ENCODE assay signal across 1 cellular context in the genomic region with DNA sequence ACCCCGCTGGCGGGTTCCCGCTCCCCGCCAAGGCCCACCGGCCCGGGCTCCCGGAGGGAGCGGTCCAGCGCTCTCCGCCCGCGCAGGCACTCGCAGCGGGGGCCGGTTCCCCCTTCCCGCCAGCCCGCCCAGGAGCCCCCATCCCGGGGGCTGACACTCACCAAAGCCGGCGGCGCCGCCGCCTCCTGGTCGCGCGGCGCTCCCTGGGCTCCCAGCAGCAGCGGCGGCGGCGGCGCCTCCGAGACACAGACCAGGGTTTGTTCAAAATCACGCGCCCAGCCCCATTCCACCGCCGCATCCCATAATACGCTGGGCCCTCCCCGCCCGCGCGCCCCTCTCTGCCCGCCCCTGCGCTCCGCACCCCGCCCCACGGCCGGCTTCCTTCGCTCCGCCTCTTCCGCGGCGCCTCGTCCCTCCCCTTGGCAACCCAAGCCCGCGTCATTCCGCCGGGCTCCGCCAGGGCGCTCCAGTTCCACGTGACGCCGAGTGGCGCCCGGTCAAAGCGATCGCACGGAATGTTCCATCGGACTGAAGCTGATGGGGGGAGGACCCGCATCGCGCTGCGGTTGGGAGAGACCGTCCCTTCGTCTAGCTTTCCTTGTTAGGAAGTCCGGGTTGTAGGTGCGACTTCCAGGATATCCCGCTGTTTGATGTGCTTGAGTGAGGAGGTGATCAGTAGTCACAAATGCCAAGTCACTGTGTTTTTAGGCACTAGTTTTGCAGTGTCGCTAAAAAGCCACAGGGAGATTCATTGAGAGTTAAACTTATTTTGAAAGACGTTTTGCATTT.
TF ChIP-seq lines count a peak whose summit lies in the region.

No MANE protein-coding gene starts in this region.

TF ChIP-seq in HepG2, 621 proteins besides CTCF, POLR2A, EP300 and RAD21 (continued from another document and continues in another):
- TF ChIP-seq ZNF556 (CRISPR knock-in tag; IDR thresholded peaks at IDR 0.05; ENCODE audit: borderline replicate concordance) (peak; percentile 85; the same call in 1 of the 2 replicates), SIX4 (CRISPR knock-in tag; IDR thresholded peaks at IDR 0.05) (peak; percentile 32; the same call in 1 of the 2 replicates), FOXO1 (CRISPR knock-in tag; IDR thresholded peaks at IDR 0.05) (peak; percentile 35; the same call in 1 of the 2 replicates), FOXA3 (CRISPR knock-in tag; IDR thresholded peaks at IDR 0.05) (peak; percentile 76), NFRKB (IDR thresholded peaks at IDR 0.05) (no peak), TEAD2 (CRISPR knock-in tag; IDR thresholded peaks at IDR 0.05) (no peak), IRF2 (CRISPR knock-in tag; IDR thresholded peaks at IDR 0.05) (peak; percentile 96), KAT8 (CRISPR knock-in tag; IDR thresholded peaks at IDR 0.05) (peak; percentile 92), KDM2A (CRISPR knock-in tag; IDR thresholded peaks at IDR 0.05; ENCODE audit: borderline replicate concordance, low read depth) (peak; percentile 95), TRIM24 (CRISPR knock-in tag; IDR thresholded peaks at IDR 0.05) (no peak), NCOR1 (IDR thresholded peaks at IDR 0.05; ENCODE audit: borderline replicate concordance, low read length) (0 out of 2 replicates have a peak, but pooled peaks have one; percentile 11), AHDC1 (CRISPR knock-in tag; IDR thresholded peaks at IDR 0.05; ENCODE audit: borderline replicate concordance) (no peak), NR2F6 (IDR thresholded peaks at IDR 0.05) (peak; percentile 28), NR2F6 (CRISPR knock-in tag; IDR thresholded peaks at IDR 0.05) (peak; percentile 71; the same call in 1 of the 2 replicates), FOXJ3 (CRISPR knock-in tag; IDR thresholded peaks at IDR 0.05; ENCODE audit: borderline replicate concordance) (peak; percentile 75; the same call in 1 of the 2 replicates), ZNF598 (CRISPR knock-in tag; IDR thresholded peaks at IDR 0.05; ENCODE audit: borderline replicate concordance) (peak; percentile 77; the same call in 1 of the 2 replicates), CBX1 (IDR thresholded peaks at IDR 0.05; ENCODE audit: low read depth) (peak; percentile 57), ZNF619 (CRISPR knock-in tag; IDR thresholded peaks at IDR 0.05) (no peak; the same call in 1 of the 2 replicates), ZNF513 (CRISPR knock-in tag; conservative IDR thresholded peaks at IDR 0.05) (0 out of 2 replicates have a peak, but pooled peaks have one; percentile 18), GATA4 (IDR thresholded peaks at IDR 0.05; ENCODE audit: borderline replicate concordance, low read depth) (no peak), ZSCAN9 (CRISPR knock-in tag; IDR thresholded peaks at IDR 0.05; ENCODE audit: borderline replicate concordance) (peak; percentile 81; the same call in 1 of the 2 replicates), SP2 (CRISPR knock-in tag; IDR thresholded peaks at IDR 0.05) (peak; percentile 64; the same call in 1 of the 2 replicates), RFXANK (CRISPR knock-in tag; IDR thresholded peaks at IDR 0.05) (peak; percentile 74; the same call in 1 of the 2 replicates), NAIF1 (CRISPR knock-in tag; IDR thresholded peaks at IDR 0.05; ENCODE audit: borderline replicate concordance) (peak; percentile 61; the same call in 1 of the 2 replicates), ZBTB38 (CRISPR knock-in tag; IDR thresholded peaks at IDR 0.05) (peak; percentile 36; the same call in 1 of the 2 replicates), REPIN1 (CRISPR knock-in tag; IDR thresholded peaks at IDR 0.05; ENCODE audit: borderline replicate concordance, low read depth) (peak; percentile 94), SMAD3 (CRISPR knock-in tag; IDR thresholded peaks at IDR 0.05) (peak; percentile 62; the same call in 1 of the 2 replicates), ZNF101 (CRISPR knock-in tag; IDR thresholded peaks at IDR 0.05; ENCODE audit: borderline replicate concordance, low read depth) (no peak), RCOR2 (CRISPR knock-in tag; IDR thresholded peaks at IDR 0.05) (peak; percentile 22; the same call in 1 of the 2 replicates), HNRNPLL (IDR thresholded peaks at IDR 0.05; ENCODE audit: low read depth, low read length, poor library complexity, severe bottlenecking) (peak; percentile 84)
- TF ChIP-seq, protein P1, sequence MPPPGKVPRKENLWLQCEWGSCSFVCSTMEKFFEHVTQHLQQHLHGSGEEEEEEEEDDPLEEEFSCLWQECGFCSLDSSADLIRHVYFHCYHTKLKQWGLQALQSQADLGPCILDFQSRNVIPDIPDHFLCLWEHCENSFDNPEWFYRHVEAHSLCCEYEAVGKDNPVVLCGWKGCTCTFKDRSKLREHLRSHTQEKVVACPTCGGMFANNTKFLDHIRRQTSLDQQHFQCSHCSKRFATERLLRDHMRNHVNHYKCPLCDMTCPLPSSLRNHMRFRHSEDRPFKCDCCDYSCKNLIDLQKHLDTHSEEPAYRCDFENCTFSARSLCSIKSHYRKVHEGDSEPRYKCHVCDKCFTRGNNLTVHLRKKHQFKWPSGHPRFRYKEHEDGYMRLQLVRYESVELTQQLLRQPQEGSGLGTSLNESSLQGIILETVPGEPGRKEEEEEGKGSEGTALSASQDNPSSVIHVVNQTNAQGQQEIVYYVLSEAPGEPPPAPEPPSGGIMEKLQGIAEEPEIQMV (CRISPR knock-in tag; IDR thresholded peaks at IDR 0.05; ENCODE audit: low read depth): peak; percentile 74; the same call in 1 of the 2 replicates
- TF ChIP-seq, protein P2, sequence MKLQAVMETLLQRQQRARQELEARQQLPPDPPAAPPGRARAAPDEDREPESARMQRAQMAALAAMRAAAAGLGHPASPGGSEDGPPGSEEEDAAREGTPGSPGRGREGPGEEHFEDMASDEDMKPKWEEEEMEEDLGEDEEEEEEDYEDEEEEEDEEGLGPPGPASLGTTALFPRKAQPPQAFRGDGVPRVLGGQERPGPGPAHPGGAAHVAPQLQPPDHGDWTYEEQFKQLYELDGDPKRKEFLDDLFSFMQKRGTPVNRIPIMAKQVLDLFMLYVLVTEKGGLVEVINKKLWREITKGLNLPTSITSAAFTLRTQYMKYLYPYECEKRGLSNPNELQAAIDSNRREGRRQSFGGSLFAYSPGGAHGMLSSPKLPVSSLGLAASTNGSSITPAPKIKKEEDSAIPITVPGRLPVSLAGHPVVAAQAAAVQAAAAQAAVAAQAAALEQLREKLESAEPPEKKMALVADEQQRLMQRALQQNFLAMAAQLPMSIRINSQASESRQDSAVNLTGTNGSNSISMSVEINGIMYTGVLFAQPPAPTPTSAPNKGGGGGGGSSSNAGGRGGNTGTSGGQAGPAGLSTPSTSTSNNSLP (IDR thresholded peaks at IDR 0.05; ENCODE audit: low read depth, low read length): peak; percentile 80
- TF ChIP-seq, protein P3, sequence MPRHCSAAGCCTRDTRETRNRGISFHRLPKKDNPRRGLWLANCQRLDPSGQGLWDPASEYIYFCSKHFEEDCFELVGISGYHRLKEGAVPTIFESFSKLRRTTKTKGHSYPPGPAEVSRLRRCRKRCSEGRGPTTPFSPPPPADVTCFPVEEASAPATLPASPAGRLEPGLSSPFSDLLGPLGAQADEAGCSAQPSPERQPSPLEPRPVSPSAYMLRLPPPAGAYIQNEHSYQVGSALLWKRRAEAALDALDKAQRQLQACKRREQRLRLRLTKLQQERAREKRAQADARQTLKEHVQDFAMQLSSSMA (CRISPR knock-in tag; IDR thresholded peaks at IDR 0.05): no peak
- TF ChIP-seq, protein P4, sequence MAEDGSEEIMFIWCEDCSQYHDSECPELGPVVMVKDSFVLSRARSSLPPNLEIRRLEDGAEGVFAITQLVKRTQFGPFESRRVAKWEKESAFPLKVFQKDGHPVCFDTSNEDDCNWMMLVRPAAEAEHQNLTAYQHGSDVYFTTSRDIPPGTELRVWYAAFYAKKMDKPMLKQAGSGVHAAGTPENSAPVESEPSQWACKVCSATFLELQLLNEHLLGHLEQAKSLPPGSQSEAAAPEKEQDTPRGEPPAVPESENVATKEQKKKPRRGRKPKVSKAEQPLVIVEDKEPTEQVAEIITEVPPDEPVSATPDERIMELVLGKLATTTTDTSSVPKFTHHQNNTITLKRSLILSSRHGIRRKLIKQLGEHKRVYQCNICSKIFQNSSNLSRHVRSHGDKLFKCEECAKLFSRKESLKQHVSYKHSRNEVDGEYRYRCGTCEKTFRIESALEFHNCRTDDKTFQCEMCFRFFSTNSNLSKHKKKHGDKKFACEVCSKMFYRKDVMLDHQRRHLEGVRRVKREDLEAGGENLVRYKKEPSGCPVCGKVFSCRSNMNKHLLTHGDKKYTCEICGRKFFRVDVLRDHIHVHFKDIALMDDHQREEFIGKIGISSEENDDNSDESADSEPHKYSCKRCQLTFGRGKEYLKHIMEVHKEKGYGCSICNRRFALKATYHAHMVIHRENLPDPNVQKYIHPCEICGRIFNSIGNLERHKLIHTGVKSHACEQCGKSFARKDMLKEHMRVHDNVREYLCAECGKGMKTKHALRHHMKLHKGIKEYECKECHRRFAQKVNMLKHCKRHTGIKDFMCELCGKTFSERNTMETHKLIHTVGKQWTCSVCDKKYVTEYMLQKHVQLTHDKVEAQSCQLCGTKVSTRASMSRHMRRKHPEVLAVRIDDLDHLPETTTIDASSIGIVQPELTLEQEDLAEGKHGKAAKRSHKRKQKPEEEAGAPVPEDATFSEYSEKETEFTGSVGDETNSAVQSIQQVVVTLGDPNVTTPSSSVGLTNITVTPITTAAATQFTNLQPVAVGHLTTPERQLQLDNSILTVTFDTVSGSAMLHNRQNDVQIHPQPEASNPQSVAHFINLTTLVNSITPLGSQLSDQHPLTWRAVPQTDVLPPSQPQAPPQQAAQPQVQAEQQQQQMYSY (CRISPR knock-in tag; IDR thresholded peaks at IDR 0.05): no peak
- TF ChIP-seq, protein P5, sequence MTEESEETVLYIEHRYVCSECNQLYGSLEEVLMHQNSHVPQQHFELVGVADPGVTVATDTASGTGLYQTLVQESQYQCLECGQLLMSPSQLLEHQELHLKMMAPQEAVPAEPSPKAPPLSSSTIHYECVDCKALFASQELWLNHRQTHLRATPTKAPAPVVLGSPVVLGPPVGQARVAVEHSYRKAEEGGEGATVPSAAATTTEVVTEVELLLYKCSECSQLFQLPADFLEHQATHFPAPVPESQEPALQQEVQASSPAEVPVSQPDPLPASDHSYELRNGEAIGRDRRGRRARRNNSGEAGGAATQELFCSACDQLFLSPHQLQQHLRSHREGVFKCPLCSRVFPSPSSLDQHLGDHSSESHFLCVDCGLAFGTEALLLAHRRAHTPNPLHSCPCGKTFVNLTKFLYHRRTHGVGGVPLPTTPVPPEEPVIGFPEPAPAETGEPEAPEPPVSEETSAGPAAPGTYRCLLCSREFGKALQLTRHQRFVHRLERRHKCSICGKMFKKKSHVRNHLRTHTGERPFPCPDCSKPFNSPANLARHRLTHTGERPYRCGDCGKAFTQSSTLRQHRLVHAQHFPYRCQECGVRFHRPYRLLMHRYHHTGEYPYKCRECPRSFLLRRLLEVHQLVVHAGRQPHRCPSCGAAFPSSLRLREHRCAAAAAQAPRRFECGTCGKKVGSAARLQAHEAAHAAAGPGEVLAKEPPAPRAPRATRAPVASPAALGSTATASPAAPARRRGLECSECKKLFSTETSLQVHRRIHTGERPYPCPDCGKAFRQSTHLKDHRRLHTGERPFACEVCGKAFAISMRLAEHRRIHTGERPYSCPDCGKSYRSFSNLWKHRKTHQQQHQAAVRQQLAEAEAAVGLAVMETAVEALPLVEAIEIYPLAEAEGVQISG (CRISPR knock-in tag; IDR thresholded peaks at IDR 0.05): peak; percentile 98
- TF ChIP-seq, protein P6, sequence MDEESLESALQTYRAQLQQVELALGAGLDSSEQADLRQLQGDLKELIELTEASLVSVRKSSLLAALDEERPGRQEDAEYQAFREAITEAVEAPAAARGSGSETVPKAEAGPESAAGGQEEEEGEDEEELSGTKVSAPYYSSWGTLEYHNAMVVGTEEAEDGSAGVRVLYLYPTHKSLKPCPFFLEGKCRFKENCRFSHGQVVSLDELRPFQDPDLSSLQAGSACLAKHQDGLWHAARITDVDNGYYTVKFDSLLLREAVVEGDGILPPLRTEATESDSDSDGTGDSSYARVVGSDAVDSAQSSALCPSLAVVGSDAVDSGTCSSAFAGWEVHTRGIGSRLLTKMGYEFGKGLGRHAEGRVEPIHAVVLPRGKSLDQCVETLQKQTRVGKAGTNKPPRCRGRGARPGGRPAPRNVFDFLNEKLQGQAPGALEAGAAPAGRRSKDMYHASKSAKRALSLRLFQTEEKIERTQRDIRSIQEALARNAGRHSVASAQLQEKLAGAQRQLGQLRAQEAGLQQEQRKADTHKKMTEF (CRISPR knock-in tag; IDR thresholded peaks at IDR 0.05): peak; percentile 91
